Comparison of ENCODE assay signal across 26 cellular contexts in the genomic region with DNA sequence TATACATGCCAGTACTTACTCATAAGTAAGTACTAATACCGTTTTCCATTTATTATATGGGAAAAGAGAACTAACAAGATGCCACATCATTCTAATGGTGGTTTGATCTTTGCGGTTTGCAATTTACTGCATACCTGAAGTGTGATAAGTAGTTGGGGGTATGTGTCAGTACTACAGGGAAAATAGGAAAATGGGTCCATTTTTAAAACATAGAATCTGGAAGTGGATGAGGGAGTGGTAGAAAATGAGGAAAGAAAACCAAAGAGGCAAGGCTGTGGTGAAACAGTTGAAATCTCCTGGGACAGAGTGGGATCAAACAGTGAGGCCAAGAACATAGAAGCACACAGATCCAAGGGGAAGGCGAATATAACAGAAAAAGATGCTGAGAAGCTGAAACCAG. TPM values are rescaled to one million over a fixed set of nuclear protein-coding genes. Genes with fewer than 3 reads are reported as not detected.
DNase-seq lines count a peak whose midpoint lies in the region; ATAC-seq and TF ChIP-seq lines count a peak whose summit lies in the region.
"Had no signal": no experiment of that assay in that cellular context is flagged by ENCODE, and none has a peak within 500 bp of the region (broad histone marks: within the 10 kb centered on the region; RNA-seq: fewer than 3 reads in every experiment).

No MANE protein-coding gene starts in this region.

- H3K9me3 ChIP-seq in gastroesophageal sphincter (no peaks in the 10 kb centered on the region), prostate gland (no peaks in the 10 kb centered on the region), WERI-Rb-1 (ENCODE audit: severe bottlenecking) (no peaks in the 10 kb centered on the region)
- H3K9me3 ChIP-seq: A549, body of pancreas, colonic mucosa, esophagus squamous epithelium, mucosa of descending colon, psoas muscle had no signal

- H3K27me3 ChIP-seq in gastroesophageal sphincter (no peaks in the 10 kb centered on the region), prostate gland (replicated peaks; ENCODE audit: insufficient read depth) (no peaks in the 10 kb centered on the region), WERI-Rb-1 (ENCODE audit: insufficient read depth, low read depth, severe bottlenecking) (no peaks in the 10 kb centered on the region)
- H3K27me3 ChIP-seq: body of pancreas, colonic mucosa, esophagus squamous epithelium had no signal

- intact Hi-C loops in prostate gland (cut with DNase I), result no loop called here

- no peak overlapping the region for H3K27ac ChIP-seq in gastroesophageal sphincter
- H3K27ac ChIP-seq in prostate gland, result no peak overlapping the region
- H3K27ac ChIP-seq in WERI-Rb-1, result no peak overlapping the region
- H3K27ac ChIP-seq: A549, body of pancreas, colonic mucosa, esophagus squamous epithelium, psoas muscle had no signal

- peak; percentile 43 for ATAC-seq in gastroesophageal sphincter
- ATAC-seq in HG03025 (IDR thresholded peaks at IDR 0.05; ENCODE audit: low FRiP score, unreplicated experiment), result no peak
- ATAC-seq: A549; activated CD4-positive, alpha-beta T cell treated with anti-CD3 and anti-CD28 coated beads for 36 hours; activated naive CD4-positive, alpha-beta T cell treated with anti-CD3 and anti-CD28 coated beads, Interleukin-2, amount 50 U/mL, for 72 hours; body of pancreas; left ventricle myocardium superior; mucosa of descending colon; psoas muscle; Right ventricle myocardium inferior had no signal

- 67 to 70% methylated on average over 3 of the region's 3 CpGs for WGBS in gastroesophageal sphincter (ENCODE audit: low coverage in 1 of 2), 2 donors
- 75% methylated on average over 3 of the region's 3 CpGs for WGBS in prostate gland

- TF ChIP-seq CTCF in AG04449 (IDR thresholded peaks at IDR 0.05; ENCODE audit: insufficient read depth, low read length, missing control alignments), result no peak
- TF ChIP-seq CTCF in gastroesophageal sphincter (IDR thresholded peaks at IDR 0.05), result no peak
- no peak for TF ChIP-seq CTCF in prostate gland (IDR thresholded peaks at IDR 0.05)
- no peak for TF ChIP-seq CTCF in WERI-Rb-1 (IDR thresholded peaks at IDR 0.05; ENCODE audit: low read depth, low read length)

- TF ChIP-seq POLR2A in gastroesophageal sphincter (IDR thresholded peaks at IDR 0.05) (no peak), prostate gland (IDR thresholded peaks at IDR 0.05) (no peak)

- H3K36me3 ChIP-seq in gastroesophageal sphincter (no peaks in the 10 kb centered on the region), prostate gland (no peaks in the 10 kb centered on the region), WERI-Rb-1 (no peaks in the 10 kb centered on the region)
- H3K36me3 ChIP-seq: colonic mucosa, esophagus squamous epithelium had no signal

- H3K4me1 ChIP-seq in gastroesophageal sphincter (peaks cover 0 to 23% (median 0%) of the 10 kb centered on the region in 3 donors), prostate gland (replicated peaks) (no peaks in the 10 kb centered on the region)
- H3K4me1 ChIP-seq: A549, body of pancreas, colonic mucosa, esophagus squamous epithelium, psoas muscle had no signal

- POLR2A ChIA-PET in AG04449 (lab: Yijun Ruan, JAX), result interaction anchor here (3.9 kb wide), 1 partner anchor 10 kb away, joined by 32 read pairs; no protein-coding TSS in a partner anchor

- DNase-seq in AG04449 (ENCODE audit: low read depth, low spot score) (peak; percentile 83), HCEC 1CT (peak; percentile 79), amniotic stem cell (lab: John Stamatoyannopoulos, UW) (peak; percentile 19), mesenteric fat pad (ENCODE audit: low spot score) (no peak), prostate gland (ENCODE audit: low spot score) (no peak), WERI-Rb-1 (no peak)
- DNase-seq: activated CD4-positive, alpha-beta T cell treated with anti-CD3 and anti-CD28 coated beads for 36 hours; body of pancreas; CD4-positive, CD25-positive, alpha-beta regulatory T cell; colonic mucosa; DMS 273 treated with DMSO at 0.1 percent for 48 hours; esophagus squamous epithelium; Kasumi-1; left ventricle myocardium superior; mucosa of descending colon; NCI-H2171 treated with DMSO at 0.1 percent for 48 hours; NCI-H69; psoas muscle; stimulated activated CD4-positive, alpha-beta T cell treated with anti-CD3 and anti-CD28 coated beads, Interleukin-4, amount 100 ng/mL, for 4 hours; SW 1271 had no signal

- no peak overlapping the region for H3K4me3 ChIP-seq in AG04449 (ENCODE audit: low read depth, low read length)
- H3K4me3 ChIP-seq in gastroesophageal sphincter, result no peak overlapping the region
- H3K4me3 ChIP-seq in prostate gland, result no peak overlapping the region
- H3K4me3 ChIP-seq in WERI-Rb-1 (ENCODE audit: low read depth, low read length), result no peak overlapping the region
- H3K4me3 ChIP-seq: A549, body of pancreas, colonic mucosa, esophagus squamous epithelium, mucosa of descending colon, psoas muscle had no signal

- CTCF ChIA-PET in AG04449 (lab: Yijun Ruan, JAX), result no interaction called here

- no peak for TF ChIP-seq EP300 in gastroesophageal sphincter (IDR thresholded peaks at IDR 0.05)

RNA-seq across cellular contexts. Expression of a gene that starts 6.7 kb away (rescaled TPM):
- total RNA-seq in gastroesophageal sphincter, result 100 to 1,000 TPM in 3 of 4 donors, 10 to 100 TPM in 1; 21.3 to 138 (median 125) TPM
- total RNA-seq in mesenteric fat pad, result 3.4 TPM
- total RNA-seq in prostate gland, result 10 to 100 TPM in 1 of 2 donors, 1 to 10 TPM in 1; 9.8 to 18.1 TPM
- total RNA-seq: activated CD4-positive, alpha-beta T cell treated with anti-CD3 and anti-CD28 coated beads for 36 hours; activated naive CD4-positive, alpha-beta T cell treated with anti-CD3 and anti-CD28 coated beads, Interleukin-2, amount 50 U/mL, for 72 hours; activated T-helper 1 cell treated with anti-CD3 and anti-CD28 coated beads, Interleukin-12 subunit alpha, Interleukin-12 subunit beta, Interleukin-2, Interleukin-4 antibody, amounts not matched to agents 30 ng/mL and 10 ng/mL and 1 ng/mL, durations not matched to agents 14 hours and 24 hours and 36 hours; CD4-positive, CD25-positive, alpha-beta regulatory T cell had no signal

Comparison
In these comparisons a context has a peak if more than half of its experiments do, and no peak if none do; other contexts are left out.
1. DNase-seq: peak in AG04449 (single experiment), HCEC 1CT (single experiment) and amniotic stem cell (single experiment); none in mesenteric fat pad (single experiment), prostate gland (single experiment) and WERI-Rb-1 (single experiment).